Comparison of ENCODE assay signal across 10 cellular contexts in the genomic region with DNA sequence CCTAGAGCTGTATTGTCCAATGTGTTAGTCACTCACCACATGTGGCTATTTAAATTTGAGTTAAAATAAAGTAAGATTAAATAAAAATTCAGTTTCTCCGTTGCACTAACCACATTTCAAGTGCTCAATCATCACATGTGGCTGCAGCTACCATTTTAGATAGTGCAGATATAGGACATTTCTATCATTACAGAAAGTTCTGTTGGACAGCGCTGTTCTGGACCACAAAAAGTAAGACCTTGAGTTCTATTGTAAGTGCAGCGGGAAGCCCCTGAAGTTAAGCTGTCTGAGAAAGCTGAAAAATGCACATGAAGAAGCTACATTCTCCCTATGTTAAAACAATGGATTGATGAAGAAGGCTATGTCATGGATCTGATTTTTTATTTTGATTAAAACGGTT. TPM values are rescaled to one million over a fixed set of nuclear protein-coding genes. Genes with fewer than 3 reads are reported as not detected.
DNase-seq lines count a peak whose midpoint lies in the region; ATAC-seq and TF ChIP-seq lines count a peak whose summit lies in the region.
"Had no signal": no experiment of that assay in that cellular context is flagged by ENCODE, and none has a peak within 500 bp of the region (broad histone marks: within the 10 kb centered on the region; RNA-seq: fewer than 3 reads in every experiment).

No MANE protein-coding gene starts in this region.

- POLR2A ChIA-PET in CD8-positive, alpha-beta T cell (lab: Charles Lee), result interaction anchor here (1.1 to 2.4 kb wide), 2 partner anchors 106 to 118 kb away, joined by 3 to 8 read pairs; a partner anchor contains a TSS

- H3K36me3 ChIP-seq in CD8-positive, alpha-beta T cell (ENCODE audit: insufficient read depth, low read length), result no peaks in the 10 kb centered on the region
- H3K36me3 ChIP-seq in OCI-LY1 (ENCODE audit: insufficient read depth, low read length) (peaks cover 39% of the 10 kb centered on the region), neural progenitor cell (peaks cover 8% of the 10 kb centered on the region)
- peaks cover 11% of the 10 kb centered on the region for H3K36me3 ChIP-seq in effector memory CD4-positive, alpha-beta T cell (ENCODE audit: control insufficient read depth, insufficient read depth, low read length)

- CTCF ChIA-PET in CD8-positive, alpha-beta T cell (lab: Charles Lee), result interaction anchor here (0.9 kb wide), 1 partner anchor 20 kb away, joined by 3 read pairs; no protein-coding TSS in a partner anchor

- peak overlapping the region; percentile 86 for H3K4me2 ChIP-seq in OCI-LY1 (ENCODE audit: low read length)
- H3K4me2 ChIP-seq in neural progenitor cell, result peak overlapping the region; percentile 85

- H3K79me2 ChIP-seq in OCI-LY1 (ENCODE audit: insufficient read depth, low read length) (peaks cover 56% of the 10 kb centered on the region), neural progenitor cell (ENCODE audit: low read depth) (peaks cover 85% of the 10 kb centered on the region)

- H2AFZ ChIP-seq in OCI-LY1 (ENCODE audit: low read length), result no peak overlapping the region
- no peak overlapping the region for H2AFZ ChIP-seq in neural progenitor cell (replicated peaks)

- H3K4me3 Mint-ChIP-seq in CD8-positive, alpha-beta T cell, result peak overlapping the region; percentile 93
- H3K4me3 Mint-ChIP-seq in neural progenitor cell, result peak overlapping the region; percentile 96

- no peaks in the 10 kb centered on the region for H3K9me3 Mint-ChIP-seq in CD8-positive, alpha-beta T cell
- H3K9me3 Mint-ChIP-seq in neural progenitor cell, result no peaks in the 10 kb centered on the region

- no peaks in the 10 kb centered on the region for H3K9me2 ChIP-seq in OCI-LY1 (ENCODE audit: low read depth, low read length)

- H3K27ac Mint-ChIP-seq in CD8-positive, alpha-beta T cell, result no peak overlapping the region
- no peak overlapping the region for H3K27ac Mint-ChIP-seq in neural progenitor cell

- DNase-seq in CD8-positive, alpha-beta T cell, result no peak
- DNase-seq in effector memory CD4-positive, alpha-beta T cell, result no peak
- DNase-seq in neural progenitor cell (ENCODE audit: low spot score) (peak; percentile 10), NCI-H1417 (lab: John Stamatoyannopoulos, UW) (no peak), left lobe of liver (ENCODE audit: low spot score) (no peak)
- no peak for DNase-seq in effector CD4-positive, alpha-beta T cell
- DNase-seq: effector CD8-positive, alpha-beta T cell; NCI-H2081 treated with DMSO at 0.1 percent for 48 hours had no signal

- H3K27me3 Mint-ChIP-seq in CD8-positive, alpha-beta T cell (ENCODE audit: low read depth), result no peaks in the 10 kb centered on the region
- H3K27me3 Mint-ChIP-seq in neural progenitor cell (ENCODE audit: insufficient read depth, low read depth), result no peaks in the 10 kb centered on the region

- peaks cover 62% of the 10 kb centered on the region for H3K4me1 Mint-ChIP-seq in CD8-positive, alpha-beta T cell (ENCODE audit: low read depth)
- peaks cover 22% of the 10 kb centered on the region for H3K4me1 Mint-ChIP-seq in neural progenitor cell

- peaks cover 33% of the 10 kb centered on the region for H3K4me1 ChIP-seq in CD8-positive, alpha-beta T cell (ENCODE audit: insufficient read depth, low read length)
- H3K4me1 ChIP-seq in OCI-LY1 (ENCODE audit: insufficient read depth, low read length, severe bottlenecking), result peaks cover 31% of the 10 kb centered on the region
- H3K4me1 ChIP-seq in effector memory CD4-positive, alpha-beta T cell (ENCODE audit: control insufficient read depth, insufficient read depth, low read length, poor library complexity, severe bottlenecking), result peaks cover 15% of the 10 kb centered on the region
- H3K4me1 ChIP-seq in neural progenitor cell, result peaks cover 13% of the 10 kb centered on the region

- peak overlapping the region; percentile 87 for H3K9ac ChIP-seq in OCI-LY1 (ENCODE audit: low read length)
- H3K9ac ChIP-seq in neural progenitor cell, result peak overlapping the region; percentile 86

- no peak for TF ChIP-seq CTCF in CD8-positive, alpha-beta T cell (IDR thresholded peaks at IDR 0.05)
- TF ChIP-seq CTCF in OCI-LY1 (IDR thresholded peaks at IDR 0.05; ENCODE audit: low read length) (no peak), neural progenitor cell (IDR thresholded peaks at IDR 0.05) (no peak)

- H3F3A ChIP-seq in OCI-LY1 (ENCODE audit: insufficient read depth, low read length), result no peaks in the 10 kb centered on the region
- no peaks in the 10 kb centered on the region for H3F3A ChIP-seq in neural progenitor cell (ENCODE audit: low read depth)

- intact Hi-C loops in CD8-positive, alpha-beta T cell (cut with DNase I, micrococcal nuclease), result loop anchor here (1.0 to 5.0 kb wide), 7 partner anchors 111 to 1996 kb away; a partner anchor contains a TSS

- H3K27me3 ChIP-seq in CD8-positive, alpha-beta T cell (ENCODE audit: insufficient read depth, low read length), result no peaks in the 10 kb centered on the region
- H3K27me3 ChIP-seq in OCI-LY1 (ENCODE audit: insufficient read depth, low read length), result no peaks in the 10 kb centered on the region
- no peaks in the 10 kb centered on the region for H3K27me3 ChIP-seq in effector memory CD4-positive, alpha-beta T cell (replicated peaks; ENCODE audit: control insufficient read depth, insufficient read depth, low read length, poor library complexity, severe bottlenecking)
- no peaks in the 10 kb centered on the region for H3K27me3 ChIP-seq in neural progenitor cell

- H3K27ac ChIP-seq in CD8-positive, alpha-beta T cell (ENCODE audit: low read depth, low read length), result no peak overlapping the region
- H3K27ac ChIP-seq in OCI-LY1 (ENCODE audit: low read depth, low read length, poor library complexity, severe bottlenecking) (no peak overlapping the region), neural progenitor cell (no peak overlapping the region)
- H3K27ac ChIP-seq in effector memory CD4-positive, alpha-beta T cell (ENCODE audit: insufficient read depth, low read length, poor library complexity, severe bottlenecking), result no peak overlapping the region

- peak overlapping the region; percentile 69 for H3K4me3 ChIP-seq in CD8-positive, alpha-beta T cell (ENCODE audit: low read depth, low read length)
- peak overlapping the region; percentile 84 for H3K4me3 ChIP-seq in OCI-LY1 (ENCODE audit: low read depth, low read length, poor library complexity, severe bottlenecking)
- H3K4me3 ChIP-seq in effector memory CD4-positive, alpha-beta T cell (ENCODE audit: insufficient read depth, low read depth, low read length, poor library complexity, severe bottlenecking), result peak overlapping the region; percentile 90
- H3K4me3 ChIP-seq in neural progenitor cell, result peak overlapping the region; percentile 83

- no peak for ATAC-seq in CD8-positive, alpha-beta T cell
- no peak for ATAC-seq in GM18873 (IDR thresholded peaks at IDR 0.05; ENCODE audit: low FRiP score, unreplicated experiment)
- ATAC-seq in left lobe of liver, result no peak

- H3K9me3 ChIP-seq in CD8-positive, alpha-beta T cell (ENCODE audit: low read length), result no peaks in the 10 kb centered on the region
- H3K9me3 ChIP-seq in OCI-LY1 (ENCODE audit: low read length) (no peaks in the 10 kb centered on the region), neural progenitor cell (ENCODE audit: low read depth) (no peaks in the 10 kb centered on the region)
- H3K9me3 ChIP-seq in effector memory CD4-positive, alpha-beta T cell (ENCODE audit: control insufficient read depth, low read length), result no peaks in the 10 kb centered on the region

- H4K20me1 ChIP-seq in OCI-LY1 (ENCODE audit: insufficient read depth, low read length), result no peaks in the 10 kb centered on the region
- H4K20me1 ChIP-seq in neural progenitor cell (ENCODE audit: low read depth), result peaks cover 9% of the 10 kb centered on the region

- H3K36me3 Mint-ChIP-seq in CD8-positive, alpha-beta T cell, result peaks cover 43% of the 10 kb centered on the region
- peaks cover 13% of the 10 kb centered on the region for H3K36me3 Mint-ChIP-seq in neural progenitor cell

RNA-seq across cellular contexts. Expression of a gene that starts 1.1 kb away (rescaled TPM):
- total RNA-seq in CD8-positive, alpha-beta T cell, result 1 to 10 TPM; 9.4 to 9.9 TPM
- total RNA-seq in neural progenitor cell (ENCODE audit: low replicate concordance) (76.0 and 99.3 TPM in 2 replicates), left lobe of liver (6.3 TPM)

RNA-seq across cellular contexts. Expression of a gene that starts 1.2 kb away (rescaled TPM):
- 10 to 100 TPM; 15.8 to 20.4 TPM for total RNA-seq in CD8-positive, alpha-beta T cell
- total RNA-seq in neural progenitor cell (ENCODE audit: low replicate concordance) (39.0 and 53.6 TPM in 2 replicates), left lobe of liver (13.6 TPM)
